Comparison of ENCODE assay signal across 1 cellular context in genomic region chr2:121755237-121756111, GRCh38.
TF ChIP-seq lines count a peak whose summit lies in the region.

Gene TSN, plus strand, starts transcription at chr2:121755651. Its CDS starts 129 bp downstream, at chr2:121755780.

TF ChIP-seq in HepG2, 621 proteins besides CTCF, POLR2A, EP300 and RAD21 (continued from another document and continues in another):
- TF ChIP-seq, protein P1, sequence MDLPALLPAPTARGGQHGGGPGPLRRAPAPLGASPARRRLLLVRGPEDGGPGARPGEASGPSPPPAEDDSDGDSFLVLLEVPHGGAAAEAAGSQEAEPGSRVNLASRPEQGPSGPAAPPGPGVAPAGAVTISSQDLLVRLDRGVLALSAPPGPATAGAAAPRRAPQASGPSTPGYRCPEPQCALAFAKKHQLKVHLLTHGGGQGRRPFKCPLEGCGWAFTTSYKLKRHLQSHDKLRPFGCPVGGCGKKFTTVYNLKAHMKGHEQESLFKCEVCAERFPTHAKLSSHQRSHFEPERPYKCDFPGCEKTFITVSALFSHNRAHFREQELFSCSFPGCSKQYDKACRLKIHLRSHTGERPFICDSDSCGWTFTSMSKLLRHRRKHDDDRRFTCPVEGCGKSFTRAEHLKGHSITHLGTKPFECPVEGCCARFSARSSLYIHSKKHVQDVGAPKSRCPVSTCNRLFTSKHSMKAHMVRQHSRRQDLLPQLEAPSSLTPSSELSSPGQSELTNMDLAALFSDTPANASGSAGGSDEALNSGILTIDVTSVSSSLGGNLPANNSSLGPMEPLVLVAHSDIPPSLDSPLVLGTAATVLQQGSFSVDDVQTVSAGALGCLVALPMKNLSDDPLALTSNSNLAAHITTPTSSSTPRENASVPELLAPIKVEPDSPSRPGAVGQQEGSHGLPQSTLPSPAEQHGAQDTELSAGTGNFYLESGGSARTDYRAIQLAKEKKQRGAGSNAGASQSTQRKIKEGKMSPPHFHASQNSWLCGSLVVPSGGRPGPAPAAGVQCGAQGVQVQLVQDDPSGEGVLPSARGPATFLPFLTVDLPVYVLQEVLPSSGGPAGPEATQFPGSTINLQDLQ (CRISPR knock-in tag; IDR thresholded peaks at IDR 0.05), result peak; percentile 68
- TF ChIP-seq, protein P2, sequence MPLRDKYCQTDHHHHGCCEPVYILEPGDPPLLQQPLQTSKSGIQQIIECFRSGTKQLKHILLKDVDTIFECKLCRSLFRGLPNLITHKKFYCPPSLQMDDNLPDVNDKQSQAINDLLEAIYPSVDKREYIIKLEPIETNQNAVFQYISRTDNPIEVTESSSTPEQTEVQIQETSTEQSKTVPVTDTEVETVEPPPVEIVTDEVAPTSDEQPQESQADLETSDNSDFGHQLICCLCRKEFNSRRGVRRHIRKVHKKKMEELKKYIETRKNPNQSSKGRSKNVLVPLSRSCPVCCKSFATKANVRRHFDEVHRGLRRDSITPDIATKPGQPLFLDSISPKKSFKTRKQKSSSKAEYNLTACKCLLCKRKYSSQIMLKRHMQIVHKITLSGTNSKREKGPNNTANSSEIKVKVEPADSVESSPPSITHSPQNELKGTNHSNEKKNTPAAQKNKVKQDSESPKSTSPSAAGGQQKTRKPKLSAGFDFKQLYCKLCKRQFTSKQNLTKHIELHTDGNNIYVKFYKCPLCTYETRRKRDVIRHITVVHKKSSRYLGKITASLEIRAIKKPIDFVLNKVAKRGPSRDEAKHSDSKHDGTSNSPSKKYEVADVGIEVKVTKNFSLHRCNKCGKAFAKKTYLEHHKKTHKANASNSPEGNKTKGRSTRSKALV (CRISPR knock-in tag; IDR thresholded peaks at IDR 0.05), result peak; percentile 74; the same call in 1 of the 2 replicates
- TF ChIP-seq RFXAP (CRISPR knock-in tag; IDR thresholded peaks at IDR 0.05; ENCODE audit: borderline replicate concordance), result peak; percentile 71; the same call in 1 of the 2 replicates
- peak; percentile 88 for TF ChIP-seq FOXA3 (CRISPR knock-in tag; IDR thresholded peaks at IDR 0.05)
- TF ChIP-seq ZNF792 (CRISPR knock-in tag; IDR thresholded peaks at IDR 0.05), result peak; percentile 94; the same call in 1 of the 2 replicates
- peak; percentile 100 for TF ChIP-seq MYC (CRISPR knock-in tag; IDR thresholded peaks at IDR 0.05; ENCODE audit: borderline replicate concordance)
- peak; percentile 67 for TF ChIP-seq ZKSCAN1 (IDR thresholded peaks at IDR 0.05; ENCODE audit: low read length)
- peak; percentile 76; the same call in 1 of the 2 replicates for TF ChIP-seq CEBPB (IDR thresholded peaks at IDR 0.05; ENCODE audit: borderline replicate concordance, low read depth, low read length)
- peak; percentile 99 for TF ChIP-seq ZGPAT (CRISPR knock-in tag; IDR thresholded peaks at IDR 0.05)
- TF ChIP-seq PRPF4 (IDR thresholded peaks at IDR 0.05; ENCODE audit: low read depth, low read length, poor library complexity, severe bottlenecking), result no peak
- TF ChIP-seq CBX1 (IDR thresholded peaks at IDR 0.05; ENCODE audit: low read depth), result peak; percentile 54
- peak; percentile 90; the same call in 1 of the 2 replicates for TF ChIP-seq TOE1 (CRISPR knock-in tag; IDR thresholded peaks at IDR 0.05)
- TF ChIP-seq EED (CRISPR knock-in tag; IDR thresholded peaks at IDR 0.05), result peak; percentile 98
- no peak for TF ChIP-seq ARNT (IDR thresholded peaks at IDR 0.05)
- no peak for TF ChIP-seq TEAD2 (CRISPR knock-in tag; IDR thresholded peaks at IDR 0.05)
- peak; percentile 79 for TF ChIP-seq MEF2D (CRISPR knock-in tag; IDR thresholded peaks at IDR 0.05)
- TF ChIP-seq NFE2L1 (CRISPR knock-in tag; IDR thresholded peaks at IDR 0.05; ENCODE audit: borderline replicate concordance), result peak; percentile 66; the same call in 1 of the 2 replicates
- TF ChIP-seq ATM (IDR thresholded peaks at IDR 0.05; ENCODE audit: borderline replicate concordance), result no peak
- TF ChIP-seq TOPORS (CRISPR knock-in tag; IDR thresholded peaks at IDR 0.05), result no peak
- peak; percentile 70 for TF ChIP-seq PPARG (CRISPR knock-in tag; conservative IDR thresholded peaks at IDR 0.05)
- peak; percentile 72 for TF ChIP-seq AGO2 (optimal IDR thresholded peaks at IDR 0.05; ENCODE audit: low read depth, low read length)
- peak; percentile 99 for TF ChIP-seq KAT7 (CRISPR knock-in tag; IDR thresholded peaks at IDR 0.05; ENCODE audit: borderline replicate concordance)
- peak; percentile 97 for TF ChIP-seq MNT (IDR thresholded peaks at IDR 0.05)
- peak; percentile 60; the same call in 1 of the 2 replicates for TF ChIP-seq ZFP37 (CRISPR knock-in tag; IDR thresholded peaks at IDR 0.05; ENCODE audit: borderline replicate concordance)
- TF ChIP-seq MZF1 (CRISPR knock-in tag; IDR thresholded peaks at IDR 0.05; ENCODE audit: borderline replicate concordance), result no peak
- peak; percentile 48; the same call in 1 of the 2 replicates for TF ChIP-seq PHF21A (CRISPR knock-in tag; IDR thresholded peaks at IDR 0.05)
- TF ChIP-seq TEAD3 (CRISPR knock-in tag; optimal IDR thresholded peaks at IDR 0.05; ENCODE audit: borderline replicate concordance), result peak; percentile 82
- no peak; the same call in 1 of the 2 replicates for TF ChIP-seq ZNF354B (CRISPR knock-in tag; IDR thresholded peaks at IDR 0.05)
- TF ChIP-seq SOX6 (IDR thresholded peaks at IDR 0.05), result no peak
- peak; percentile 84 for TF ChIP-seq SOX6 (CRISPR knock-in tag; IDR thresholded peaks at IDR 0.05)
- peak; percentile 94 for TF ChIP-seq BRD4 (CRISPR knock-in tag; IDR thresholded peaks at IDR 0.05)
- peak; percentile 94 for TF ChIP-seq ZNF331 (CRISPR knock-in tag; IDR thresholded peaks at IDR 0.05)
- TF ChIP-seq ETV6 (CRISPR knock-in tag; conservative IDR thresholded peaks at IDR 0.05), result peak; percentile 75
- no peak for TF ChIP-seq NCOA5 (CRISPR knock-in tag; IDR thresholded peaks at IDR 0.05)
- no peak for TF ChIP-seq ZSCAN12 (CRISPR knock-in tag; IDR thresholded peaks at IDR 0.05)
- TF ChIP-seq NR2F1 (CRISPR knock-in tag; IDR thresholded peaks at IDR 0.05), result peak in 1 of 2 experiments; percentile 39; a peak in 1 of 4 replicates
- TF ChIP-seq ZNF335 (CRISPR knock-in tag; IDR thresholded peaks at IDR 0.05), result peak; percentile 100
- peak; percentile 93 for TF ChIP-seq ZHX1 (CRISPR knock-in tag; IDR thresholded peaks at IDR 0.05; ENCODE audit: low read depth)
- peak; percentile 46; the same call in 1 of the 2 replicates for TF ChIP-seq ZNF510 (CRISPR knock-in tag; IDR thresholded peaks at IDR 0.05; ENCODE audit: low read depth)
- peak; percentile 93 for TF ChIP-seq ZNF546 (CRISPR knock-in tag; conservative IDR thresholded peaks at IDR 0.05)
- TF ChIP-seq RBFOX2 (IDR thresholded peaks at IDR 0.05; ENCODE audit: low read depth, low read length), result peak; percentile 98
- TF ChIP-seq ZSCAN25 (CRISPR knock-in tag; IDR thresholded peaks at IDR 0.05), result peak; percentile 50
- TF ChIP-seq ZNF660 (CRISPR knock-in tag; IDR thresholded peaks at IDR 0.05; ENCODE audit: borderline replicate concordance, low read depth), result no peak
- TF ChIP-seq ZFAT (CRISPR knock-in tag; conservative IDR thresholded peaks at IDR 0.05), result no peak
- TF ChIP-seq ZBTB10 (CRISPR knock-in tag; IDR thresholded peaks at IDR 0.05; ENCODE audit: borderline replicate concordance), result no peak
- peak; percentile 92 for TF ChIP-seq PAX8 (CRISPR knock-in tag; IDR thresholded peaks at IDR 0.05; ENCODE audit: borderline replicate concordance)
- TF ChIP-seq KDM4B (CRISPR knock-in tag; IDR thresholded peaks at IDR 0.05), result no peak
- peak; percentile 96 for TF ChIP-seq ZNF274 (CRISPR knock-in tag; IDR thresholded peaks at IDR 0.05)
- TF ChIP-seq TCF12 (IDR thresholded peaks at IDR 0.05), result no peak
- peak; percentile 94 for TF ChIP-seq TCF12 (CRISPR knock-in tag; IDR thresholded peaks at IDR 0.05)
- TF ChIP-seq BORCS8-MEF2B (CRISPR knock-in tag; IDR thresholded peaks at IDR 0.05), result peak; percentile 84
- peak; percentile 82 for TF ChIP-seq SMAD3 (CRISPR knock-in tag; IDR thresholded peaks at IDR 0.05)
- TF ChIP-seq ZNF547 (CRISPR knock-in tag; IDR thresholded peaks at IDR 0.05), result peak; percentile 95
- TF ChIP-seq REST (IDR thresholded peaks at IDR 0.05; ENCODE audit: borderline replicate concordance in 1 of 2, low read depth in 1 of 2, low read length in 2 of 2), result peak in 1 of 2 experiments; percentile 46; a peak in 1 of 4 replicates
- TF ChIP-seq ZFP1 (CRISPR knock-in tag; IDR thresholded peaks at IDR 0.05), result peak; percentile 81; the same call in 1 of the 2 replicates
- peak; percentile 98 for TF ChIP-seq AHR (CRISPR knock-in tag; IDR thresholded peaks at IDR 0.05)
- peak; percentile 92; the same call in 1 of the 2 replicates for TF ChIP-seq ZNF607 (CRISPR knock-in tag; IDR thresholded peaks at IDR 0.05; ENCODE audit: borderline replicate concordance)
- peak; percentile 65; the same call in 1 of the 2 replicates for TF ChIP-seq HNF4A (CRISPR knock-in tag; IDR thresholded peaks at IDR 0.05)
